14 cellular contexts compared by ENCODE assay signal in the genomic region with DNA sequence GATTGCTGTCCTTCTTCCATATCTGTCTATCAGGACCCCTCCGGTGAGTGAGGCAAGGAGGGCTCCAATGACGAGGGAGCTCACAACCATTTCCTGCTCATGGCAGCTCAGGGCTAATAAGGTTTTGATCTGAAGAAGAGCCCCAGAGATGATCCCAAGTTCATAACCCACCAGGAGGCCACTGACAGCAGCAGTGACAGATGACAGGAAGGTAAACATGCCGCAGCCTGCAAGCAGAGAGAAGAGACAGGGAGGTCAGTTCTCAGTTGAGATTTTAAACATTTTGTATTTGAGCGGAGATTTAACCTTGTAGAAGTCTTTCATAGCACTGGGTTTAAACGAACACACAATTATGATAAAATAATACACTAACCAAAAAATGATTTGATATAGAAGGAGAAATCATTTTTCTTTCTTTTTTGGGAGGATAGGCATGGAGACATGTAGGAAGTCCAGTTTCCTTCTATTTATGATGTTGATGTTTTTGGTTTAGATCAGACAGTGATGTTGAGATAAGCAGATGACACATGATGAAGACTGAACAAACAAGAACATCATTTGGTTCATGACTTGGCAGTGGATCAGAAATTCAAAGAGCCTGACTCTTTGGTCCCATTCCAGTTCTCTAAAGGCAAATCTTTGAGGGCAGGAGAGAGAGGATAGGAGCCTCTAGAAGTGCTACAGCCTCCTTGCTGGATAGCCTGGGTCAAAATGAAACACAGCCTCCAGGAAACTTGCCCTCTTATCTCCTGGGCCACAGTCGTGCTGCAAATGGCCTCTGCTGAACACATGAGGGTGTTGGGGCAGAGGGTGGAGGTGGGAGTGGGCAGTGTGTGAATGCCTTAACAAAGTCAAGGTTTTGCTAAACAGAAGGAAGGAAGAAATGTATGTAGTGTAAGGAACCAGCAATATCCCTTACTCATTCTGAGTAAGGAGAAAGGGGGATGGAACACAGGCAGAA. TPM values are rescaled to one million over a fixed set of nuclear protein-coding genes. Genes with fewer than 3 reads are reported as not detected.
DNase-seq lines count a peak whose midpoint lies in the region; ATAC-seq and TF ChIP-seq lines count a peak whose summit lies in the region.
"Had no signal": no experiment of that assay in that cellular context is flagged by ENCODE, and none has a peak within 500 bp of the region (broad histone marks: within the 10 kb centered on the region; RNA-seq: fewer than 3 reads in every experiment).

No MANE protein-coding gene starts in this region.

- H3K27ac ChIP-seq in 22Rv1 (peak overlapping the region; percentile 27), VCaP (peak overlapping the region; percentile 76), left lung (peak overlapping the region in 1 of 2 donors; percentile 13)
- H3K27ac ChIP-seq: skin epidermis had no signal

- ATAC-seq in HG03280 (IDR thresholded peaks at IDR 0.05; ENCODE audit: unreplicated experiment), result no peak
- no peak for ATAC-seq in HG02870 (IDR thresholded peaks at IDR 0.05; ENCODE audit: unreplicated experiment)
- no peak for ATAC-seq in left lung
- ATAC-seq: GM12878; stimulated activated naive B cell treated with anti-CD40 and anti-IgM and Interleukin-4, amounts not matched to agents 10 μg/mL and 1 μg/mL and 100 μg/mL, for 72 hours had no signal

- H3K36me3 ChIP-seq in left lung, result no peaks in the 10 kb centered on the region

- H3K9me3 ChIP-seq in left lung, result no peaks in the 10 kb centered on the region

- DNase-seq in M059J (ENCODE audit: low read depth) (peak; percentile 95), iris pigment epithelial cell (ENCODE audit: low read depth) (peak; percentile 90), left lung (no peak)
- DNase-seq in activated effector memory CD4-positive, alpha-beta T cell treated with anti-CD3 and anti-CD28 coated beads, Interleukin-2, amount 50 U/mL, for 16 hours, result no peak
- DNase-seq: activated effector memory CD4-positive, alpha-beta T cell treated with Interleukin-2 at 50 U/mL for 16 hours; endodermal cell; NCI-H526 treated with DMSO at 0.1 percent for 48 hours; stimulated activated naive B cell treated with anti-CD40 and anti-IgM and Interleukin-4, amounts not matched to agents 10 μg/mL and 1 μg/mL and 100 μg/mL, for 72 hours had no signal

- no peaks in the 10 kb centered on the region for H3K27me3 ChIP-seq in left lung

- TF ChIP-seq CTCF in 22Rv1 (IDR thresholded peaks at IDR 0.05) (no peak), VCaP (conservative IDR thresholded peaks at IDR 0.05) (no peak), left lung (IDR thresholded peaks at IDR 0.05) (no peak)

- H3K4me1 ChIP-seq in left lung, result no peaks in the 10 kb centered on the region

- intact Hi-C loops in left lung (cut with DNase I), result no loop called here

- no peak overlapping the region for H3K4me3 ChIP-seq in left lung
- H3K4me3 ChIP-seq: GM12878, skin epidermis had no signal

RNA-seq across cellular contexts. Expression of a gene that starts 22.6 kb away (rescaled TPM):
- 12.9 and 18.1 TPM in 2 replicates for total RNA-seq in M059J (2014; rRNA removed; shearing (Covaris generic))
- 1 to 10 TPM; 2.4 to 3.8 TPM for total RNA-seq in left lung

Comparison
In these comparisons a context has a peak if more than half of its experiments do, and no peak if none do; other contexts are left out.
1. DNase-seq: peak in M059J (single experiment) and iris pigment epithelial cell (single experiment); none in activated effector memory CD4-positive, alpha-beta T cell treated with anti-CD3 and anti-CD28 coated beads, Interleukin-2, amount 50 U/mL, for 16 hours (single experiment) and left lung (0 of 2).